11 cellular contexts compared by ENCODE assay signal in genomic region chr10:28569506-28570159, GRCh38. TPM values are rescaled to one million over a fixed set of nuclear protein-coding genes. Genes with fewer than 3 reads are reported as not detected.
DNase-seq lines count a peak whose midpoint lies in the region; ATAC-seq, FAIRE-seq and TF ChIP-seq lines count a peak whose summit lies in the region.
"Had no signal": no experiment of that assay in that cellular context is flagged by ENCODE, and none has a peak within 500 bp of the region (broad histone marks: within the 10 kb centered on the region; RNA-seq: fewer than 3 reads in every experiment).

No MANE protein-coding gene starts in this region.

- in situ Hi-C loops in GM13976 (cut with MboI; ENCODE audit: low sequenced_read_pairs, unreplicated experiment), result no loop called here

- TF ChIP-seq POLR2A in A549 (IDR thresholded peaks at IDR 0.05; ENCODE audit: low read length) (no peak), prostate gland (IDR thresholded peaks at IDR 0.05) (no peak), adrenal gland (IDR thresholded peaks at IDR 0.05) (no peak)

- CTCF ChIA-PET in A549 (lab: Yijun Ruan, JAX), result no interaction called here

- H3K4me3 ChIP-seq in A549 (no peak overlapping the region), prostate gland (no peak overlapping the region), adrenal gland (no peak overlapping the region)
- H3K4me3 ChIP-seq: testis had no signal

- no peak for TF ChIP-seq EP300 in A549 (IDR thresholded peaks at IDR 0.05)

- no peaks in the 10 kb centered on the region for H3K9me3 Mint-ChIP-seq in activated naive CD8-positive, alpha-beta T cell treated with anti-CD3 and anti-CD28 coated beads, Interleukin-2, amount 10 ng/mL, durations not matched to agents 7 days and 5 days

- ATAC-seq in A549, result peak in 1 of 2 experiments; percentile 46; a peak in 2 of 6 replicates
- no peak for ATAC-seq in activated naive CD8-positive, alpha-beta T cell treated with anti-CD3 and anti-CD28 coated beads, Interleukin-2, amount 10 ng/mL, durations not matched to agents 7 days and 5 days (ENCODE audit: low read depth)
- no peak for ATAC-seq in GM18520 (IDR thresholded peaks at IDR 0.05; ENCODE audit: unreplicated experiment)

- H3K27ac ChIP-seq in A549, result no peak overlapping the region
- H3K27ac ChIP-seq in prostate gland, result no peak overlapping the region
- no peak overlapping the region for H3K27ac ChIP-seq in adrenal gland
- H3K27ac ChIP-seq: testis had no signal

- TF ChIP-seq CTCF in A549 (IDR thresholded peaks at IDR 0.05) (no peak), GM13976 (IDR thresholded peaks at IDR 0.05; ENCODE audit: borderline replicate concordance, control extremely low read depth, extremely low read depth, insufficient read depth, missing control alignments) (no peak), prostate gland (IDR thresholded peaks at IDR 0.05) (no peak), adrenal gland (IDR thresholded peaks at IDR 0.05) (no peak)

- H3K4me2 ChIP-seq in A549, result peak overlapping the region; percentile 35

- WGBS in A549 (ENCODE audit: missing lambda C conversion rate), result 15% methylated on average over 3 of the region's 3 CpGs
- 85% methylated on average over 3 of the region's 3 CpGs for WGBS in prostate gland
- WGBS in adrenal gland, 4 donors, result 32 to 63% (median 40%) methylated on average over 3 of the region's 3 CpGs

- FAIRE-seq in A549 (lab: Jason Lieb, UNC) (no peak), GM19239 (lab: Jason Lieb, UNC) (peak; percentile 65)
- FAIRE-seq: D721Med had no signal

- H3K4me3 Mint-ChIP-seq in activated naive CD8-positive, alpha-beta T cell treated with anti-CD3 and anti-CD28 coated beads, Interleukin-2, amount 10 ng/mL, durations not matched to agents 7 days and 5 days, result no peak overlapping the region

- intact Hi-C loops in prostate gland (cut with DNase I), result no loop called here
- intact Hi-C loops in adrenal gland (cut with DNase I), result no loop called here

- peaks cover 31% of the 10 kb centered on the region for H3K36me3 Mint-ChIP-seq in activated naive CD8-positive, alpha-beta T cell treated with anti-CD3 and anti-CD28 coated beads, Interleukin-2, amount 10 ng/mL, durations not matched to agents 7 days and 5 days

- peak overlapping the region; percentile 24 for H3K27ac Mint-ChIP-seq in activated naive CD8-positive, alpha-beta T cell treated with anti-CD3 and anti-CD28 coated beads, Interleukin-2, amount 10 ng/mL, durations not matched to agents 7 days and 5 days

- H3K9me3 ChIP-seq in A549, result no peaks in the 10 kb centered on the region
- H3K9me3 ChIP-seq in prostate gland, result no peaks in the 10 kb centered on the region
- no peaks in the 10 kb centered on the region for H3K9me3 ChIP-seq in adrenal gland (replicated peaks in 1 of 3)
- H3K9me3 ChIP-seq: testis had no signal

- no peak for TF ChIP-seq RAD21 in A549 (conservative IDR thresholded peaks at IDR 0.05 in 1 of 2, IDR thresholded peaks at IDR 0.05 in 1 of 2)

- H3K27me3 Mint-ChIP-seq in activated naive CD8-positive, alpha-beta T cell treated with anti-CD3 and anti-CD28 coated beads, Interleukin-2, amount 10 ng/mL, durations not matched to agents 7 days and 5 days, result no peaks in the 10 kb centered on the region

- H3K4me1 Mint-ChIP-seq in activated naive CD8-positive, alpha-beta T cell treated with anti-CD3 and anti-CD28 coated beads, Interleukin-2, amount 10 ng/mL, durations not matched to agents 7 days and 5 days, result peaks cover 29% of the 10 kb centered on the region

- POLR2A ChIA-PET in A549 (lab: Yijun Ruan, JAX), result no interaction called here
- POLR2A ChIA-PET in activated naive CD8-positive, alpha-beta T cell treated with anti-CD3 and anti-CD28 coated beads, Interleukin-2, amount 10 ng/mL, durations not matched to agents 7 days and 5 days (lab: Charles Lee), result no interaction called here

- no peaks in the 10 kb centered on the region for H3K36me3 ChIP-seq in prostate gland
- H3K36me3 ChIP-seq in adrenal gland (replicated peaks in 1 of 2), result peaks cover 0 to 4% of the 10 kb centered on the region in 2 donors

- peaks cover 36% of the 10 kb centered on the region for H3K4me1 ChIP-seq in A549
- no peaks in the 10 kb centered on the region for H3K4me1 ChIP-seq in prostate gland (replicated peaks)
- H3K4me1 ChIP-seq in adrenal gland (replicated peaks in 1 of 2), result peaks cover 15 to 76% of the 10 kb centered on the region in 2 donors

- DNase-seq in A549 (ENCODE audit: low read depth in 1 of 2, low spot score in 1 of 2) (no peak), GM19239 (ENCODE audit: insufficient read length, low spot score) (no peak), iris pigment epithelial cell (ENCODE audit: low read depth) (peak; percentile 58), GM13976 (ENCODE audit: low spot score) (no peak), prostate gland (ENCODE audit: low spot score) (no peak), adrenal gland (no peak)
- DNase-seq in activated naive CD8-positive, alpha-beta T cell treated with anti-CD3 and anti-CD28 coated beads, Interleukin-2, amount 10 ng/mL, durations not matched to agents 7 days and 5 days, result no peak
- DNase-seq: NCI-H526, testis had no signal

- H3K27me3 ChIP-seq in prostate gland (replicated peaks; ENCODE audit: insufficient read depth) (no peaks in the 10 kb centered on the region), adrenal gland (no peaks in the 10 kb centered on the region)
- H3K27me3 ChIP-seq: testis had no signal

TF ChIP-seq in A549, 52 proteins besides CTCF, POLR2A, EP300 and RAD21:
- TF ChIP-seq HES2 (IDR thresholded peaks at IDR 0.05), result no peak
- no peak for TF ChIP-seq SMC3 (IDR thresholded peaks at IDR 0.05)
- TF ChIP-seq FOXS1 (CRISPR knock-in tag; IDR thresholded peaks at IDR 0.05), result no peak
- TF ChIP-seq TFCP2L1 (CRISPR knock-in tag; IDR thresholded peaks at IDR 0.05), result no peak
- no peak for TF ChIP-seq ESRRA (IDR thresholded peaks at IDR 0.05; ENCODE audit: borderline replicate concordance, low read length)
- no peak for TF ChIP-seq TP53 (CRISPR knock-in tag; IDR thresholded peaks at IDR 0.05)
- no peak for TF ChIP-seq FOSB (CRISPR knock-in tag; IDR thresholded peaks at IDR 0.05)
- TF ChIP-seq MAFK (IDR thresholded peaks at IDR 0.05; ENCODE audit: partially characterized antibody), result peak; percentile 21

RNA-seq across cellular contexts. Expression of gene WAC, which starts 36.7 kb away (rescaled TPM):
- polyA plus RNA-seq in A549 (2011; rRNA removed) (133 TPM in 2 replicates), A549 (2017; fragmentation: RNase III; extraction: RNeasy Plus Mini Kit Qiagen cat#74134 plus additional on column Dnase treatment) (63.9 to 66.1 TPM (median 64.4 TPM) in 3 replicates), adrenal gland (100 to 1,000 TPM in 1 of 3 donors, 10 to 100 TPM in 2; 23.6 to 143 (median 28.5) TPM)
- 31.5 and 38.1 TPM in 2 replicates for polyA plus RNA-seq in A549 (2012; cell fraction: cytosol; rRNA removed)
- 18.4 and 23.5 TPM in 2 replicates for polyA plus RNA-seq in A549 (2012; cell fraction: nucleus; rRNA removed)
- 81.4 and 87.1 TPM in 2 replicates for polyA minus RNA-seq in A549 (2011; rRNA and poly(A)+ RNA removed)
- 100 to 1,000 TPM; 147 to 148 TPM for total RNA-seq in activated naive CD8-positive, alpha-beta T cell treated with anti-CD3 and anti-CD28 coated beads, Interleukin-2, amount 10 ng/mL, durations not matched to agents 7 days and 5 days
- total RNA-seq in prostate gland (100 to 1,000 TPM; 107 to 143 TPM), adrenal gland (100 to 1,000 TPM in 5 of 8 donors, 10 to 100 TPM in 3; 82.6 to 131 (median 112) TPM)
